In the genomic region with DNA sequence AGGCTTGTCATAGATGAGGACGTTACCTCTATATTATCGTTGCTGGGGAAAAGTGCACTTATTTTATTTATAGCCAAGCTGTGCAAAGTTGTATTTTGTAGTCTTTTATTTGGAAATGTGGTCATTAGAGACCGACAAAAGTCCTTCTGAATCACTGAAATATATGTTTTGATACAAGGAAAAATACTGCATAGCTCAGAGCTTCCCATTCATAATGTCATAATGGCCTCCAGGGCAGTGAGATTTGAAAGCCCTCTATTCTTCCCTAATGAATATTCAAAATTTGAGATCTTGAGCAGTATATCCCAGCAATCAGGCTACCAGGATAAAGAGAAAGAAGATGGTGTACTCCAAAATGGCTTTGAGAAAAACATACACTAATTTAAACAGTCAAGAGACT, we compare ENCODE assay signal across 26 cellular contexts.
"Had no signal": no experiment of that assay in that cellular context is flagged by ENCODE, and none has a peak within 500 bp of the region (broad histone marks: within the 10 kb centered on the region; RNA-seq: fewer than 3 reads in every experiment).

No MANE protein-coding gene starts in this region.

- H3K4me3 Mint-ChIP-seq: naive thymus-derived CD8-positive, alpha-beta T cell; nephron progenitor cell; stimulated activated naive CD8-positive, alpha-beta T cell treated with anti-CD3 and anti-CD28 coated beads, Interleukin-15, amount 100 ng/mL, for 72 hours had no signal

- ATAC-seq: left colon; left lung; lower lobe of right lung; naive thymus-derived CD8-positive, alpha-beta T cell; right cardiac atrium; sciatic nerve; stimulated activated naive CD8-positive, alpha-beta T cell treated with anti-CD3 and anti-CD28 coated beads, Interleukin-15, amount 100 ng/mL, for 72 hours had no signal

- H3K4me3 ChIP-seq: left lung, lower lobe of right lung, skin epidermis, tibial nerve, upper lobe of left lung, vagina had no signal

- H3K9ac ChIP-seq: parathyroid adenoma had no signal

- H3K36me3 ChIP-seq: left lung, lower lobe of right lung, tibial nerve, upper lobe of left lung, vagina had no signal

- H3K9me3 ChIP-seq: left lung, lower lobe of right lung, tibial nerve, upper lobe of left lung, vagina had no signal

- H3K79me2 ChIP-seq: parathyroid adenoma had no signal

- H3K27me3 Mint-ChIP-seq: progenitor cell of endocrine pancreas had no signal

- H3K4me1 ChIP-seq: left lung, lower lobe of right lung, parathyroid adenoma, tibial nerve, upper lobe of left lung, vagina had no signal

- H2AFZ ChIP-seq: parathyroid adenoma had no signal

- H3K9me3 Mint-ChIP-seq: naive thymus-derived CD8-positive, alpha-beta T cell; stimulated activated naive CD8-positive, alpha-beta T cell treated with anti-CD3 and anti-CD28 coated beads, Interleukin-15, amount 100 ng/mL, for 72 hours had no signal

- H3K27ac Mint-ChIP-seq: naive thymus-derived CD8-positive, alpha-beta T cell; nephron progenitor cell; progenitor cell of endocrine pancreas had no signal

- H3K4me1 Mint-ChIP-seq: naive thymus-derived CD8-positive, alpha-beta T cell; stimulated activated naive CD8-positive, alpha-beta T cell treated with anti-CD3 and anti-CD28 coated beads, Interleukin-15, amount 100 ng/mL, for 72 hours had no signal

- H3K27ac ChIP-seq: left lung, lower lobe of right lung, parathyroid adenoma, skin epidermis, tibial nerve, upper lobe of left lung, vagina had no signal

- DNase-seq: hippocampal formation; kidney; left colon; left lung; lower lobe of right lung; mammary epithelial cell; mesenchymal stem cell; naive thymus-derived CD8-positive, alpha-beta T cell; nephron progenitor cell; nucleus accumbens; retina; right cardiac atrium; stimulated activated CD4-positive, alpha-beta T cell treated with anti-CD3 and anti-CD28 coated beads, Interleukin-12 subunit alpha, Interleukin-12 subunit beta, amount 100 ng/mL, for 4 hours; stimulated activated CD4-positive, alpha-beta T cell treated with anti-CD3 and anti-CD28 coated beads, Interleukin-15, amount 100 ng/mL, for 24 hours; stimulated activated CD4-positive, alpha-beta T cell treated with anti-CD3 and anti-CD28 coated beads, Interleukin-2, amount 100 ng/mL, for 24 hours; stimulated activated CD4-positive, alpha-beta T cell treated with anti-CD3 and anti-CD28 coated beads, Interleukin-4, amount 100 ng/mL, for 1 hour; stimulated activated naive CD4-positive, alpha-beta T cell treated with Interleukin-2 at 50 U/mL for 16 hours; stimulated activated naive CD8-positive, alpha-beta T cell treated with anti-CD3 and anti-CD28 coated beads, Interleukin-15, amount 100 ng/mL, for 72 hours; substantia nigra; upper lobe of left lung had no signal

- H3K36me3 Mint-ChIP-seq: naive thymus-derived CD8-positive, alpha-beta T cell had no signal

- H3K27me3 ChIP-seq: left lung, tibial nerve, upper lobe of left lung, vagina had no signal
